Comparison of ENCODE assay signal across 11 cellular contexts in genomic region chr2:98348066-98348561, GRCh38. TPM values are rescaled to one million over a fixed set of nuclear protein-coding genes. Genes with fewer than 3 reads are reported as not detected.
A peak's percentile ranks its signal among the peaks of the same experiment; 100 is the strongest.
DNase-seq lines count a peak whose midpoint lies in the region; ATAC-seq, FAIRE-seq and TF ChIP-seq lines count a peak whose summit lies in the region.
"Had no signal": no experiment of that assay in that cellular context is flagged by ENCODE, and none has a peak within 500 bp of the region (broad histone marks: within the 10 kb centered on the region; RNA-seq: fewer than 3 reads in every experiment).

No MANE protein-coding gene starts in this region.

- H3K27me3 ChIP-seq in BLaER1 treated with 17β-estradiol and CSF1 and Interleukin-3, amounts not matched to agents 10 nM and 100 nM = peaks cover 26 to 38% (median 32%) of the 10 kb centered on the region in 11 experiments
- H3K27me3 ChIP-seq in smooth muscle cell (ENCODE audit: low read depth) = peaks cover 76% of the 10 kb centered on the region

- no peak for ATAC-seq in omental fat pad (ENCODE audit: low FRiP score)

- peak overlapping the region in 9 of 11 experiments; percentile 2 to 56 (median 37); a peak in 14 of 22 replicates for H3K4me2 ChIP-seq in BLaER1 treated with 17β-estradiol and CSF1 and Interleukin-3, amounts not matched to agents 10 nM and 100 nM
- H3K4me2 ChIP-seq in smooth muscle cell = no peak overlapping the region

- peaks cover 10 to 23% (median 18%) of the 10 kb centered on the region in 11 experiments; a peak in 20 of 22 replicates for H3K9me3 ChIP-seq in BLaER1 treated with 17β-estradiol and CSF1 and Interleukin-3, amounts not matched to agents 10 nM and 100 nM (replicated peaks in 1 of 11)
- H3K9me3 ChIP-seq in smooth muscle cell (replicated peaks; ENCODE audit: low read depth) = no peaks in the 10 kb centered on the region

- H3K79me2 ChIP-seq in smooth muscle cell (ENCODE audit: low read depth) = no peaks in the 10 kb centered on the region

- H3F3A ChIP-seq in smooth muscle cell (ENCODE audit: low read depth) = no peaks in the 10 kb centered on the region

- no peak for TF ChIP-seq CTCF in smooth muscle cell (IDR thresholded peaks at IDR 0.05; ENCODE audit: borderline replicate concordance, insufficient read depth, poor library complexity, severe bottlenecking)
- TF ChIP-seq CTCF in omental fat pad (IDR thresholded peaks at IDR 0.05) = no peak

- 0 out of 22 replicates have a peak, but pooled peaks cover 0 to 7% (median 0%) of the 10 kb centered on the region in 11 experiments for H4K20me1 ChIP-seq in BLaER1 treated with 17β-estradiol and CSF1 and Interleukin-3, amounts not matched to agents 10 nM and 100 nM
- no peaks in the 10 kb centered on the region for H4K20me1 ChIP-seq in smooth muscle cell (ENCODE audit: low read depth)

- 29% methylated on average over 15 of the region's 15 CpGs for WGBS in smooth muscle cell (ENCODE audit: low lambda C conversion rate)

- peak; percentile 13 for FAIRE-seq in HTR-8/SVneo (lab: Jason Lieb, UNC)

- H3K4me3 ChIP-seq in BLaER1 treated with 17β-estradiol and CSF1 and Interleukin-3, amounts not matched to agents 10 nM and 100 nM = no peak overlapping the region
- no peak overlapping the region for H3K4me3 ChIP-seq in smooth muscle cell

- H3K9ac ChIP-seq in BLaER1 treated with 17β-estradiol and CSF1 and Interleukin-3, amounts not matched to agents 10 nM and 100 nM = no peak overlapping the region
- no peak overlapping the region for H3K9ac ChIP-seq in smooth muscle cell (ENCODE audit: low read depth)

- DNase-seq in HTR-8/SVneo (ENCODE audit: insufficient read length, low spot score) = no peak
- DNase-seq in NCI-H82 treated with DMSO at 0.1 percent for 48 hours (lab: John Stamatoyannopoulos, UW; ENCODE audit: unreplicated experiment) = peak; percentile 77
- peak; percentile 60 for DNase-seq in iPS-NIHi11 (ENCODE audit: low spot score)
- DNase-seq in GM03348 (ENCODE audit: low spot score) = no peak
- DNase-seq in smooth muscle cell (lab: John Stamatoyannopoulos, UW; ENCODE audit: unreplicated experiment) = no peak
- DNase-seq in omental fat pad (ENCODE audit: low spot score) = no peak
- DNase-seq in GOT3 (lab: John Stamatoyannopoulos, UW) = no peak
- DNase-seq: KG1 had no signal

- H3K36me3 ChIP-seq in BLaER1 treated with 17β-estradiol and CSF1 and Interleukin-3, amounts not matched to agents 10 nM and 100 nM = no peaks in the 10 kb centered on the region
- no peaks in the 10 kb centered on the region for H3K36me3 ChIP-seq in smooth muscle cell (ENCODE audit: low read depth)

- H3K27ac ChIP-seq in BLaER1 treated with 17β-estradiol and CSF1 and Interleukin-3, amounts not matched to agents 10 nM and 100 nM = no peak overlapping the region
- H3K27ac ChIP-seq in smooth muscle cell (ENCODE audit: low read depth) = no peak overlapping the region
- H3K27ac ChIP-seq: C4-2B had no signal

- H2AFZ ChIP-seq in smooth muscle cell (ENCODE audit: low read depth) = no peak overlapping the region

- H3K4me1 ChIP-seq in BLaER1 treated with 17β-estradiol and CSF1 and Interleukin-3, amounts not matched to agents 10 nM and 100 nM = peaks cover 0 to 18% (median 9%) of the 10 kb centered on the region in 10 experiments; a peak in 14 of 20 replicates
- peaks cover 8% of the 10 kb centered on the region for H3K4me1 ChIP-seq in smooth muscle cell (ENCODE audit: low read depth)

RNA-seq across cellular contexts. Expression of gene CNGA3, which starts 1.9 kb away (rescaled TPM):
- total RNA-seq in smooth muscle cell (not detected in 2 replicates), omental fat pad (under 1 TPM in 2 of 4 donors, not detected in 2; 0.25 to 0.47 TPM)
- polyA plus RNA-seq in smooth muscle cell = not detected in 2 replicates
- total RNA-seq: mesothelial cell of epicardium had no signal

Comparison
In these comparisons a context has a peak if more than half of its experiments do, and no peak if none do; other contexts are left out.
1. DNase-seq: peak in NCI-H82 treated with DMSO at 0.1 percent for 48 hours (single experiment) and iPS-NIHi11 (single experiment); none in HTR-8/SVneo (single experiment), GM03348 (single experiment), smooth muscle cell (single experiment), omental fat pad (single experiment) and GOT3 (single experiment).